9 cellular contexts compared by ENCODE assay signal in genomic region chr12:54984602-54985376, GRCh38. TPM values are rescaled to one million over a fixed set of nuclear protein-coding genes. Genes with fewer than 3 reads are reported as not detected.
DNase-seq lines count a peak whose midpoint lies in the region; ATAC-seq and TF ChIP-seq lines count a peak whose summit lies in the region.
"Had no signal": no experiment of that assay in that cellular context is flagged by ENCODE, and none has a peak within 500 bp of the region (broad histone marks: within the 10 kb centered on the region; RNA-seq: fewer than 3 reads in every experiment).

TSS of gene TESPA1 (minus strand) at chr12:54984762. CDS start at chr12:54974562, 10,200 bp downstream.

- no peaks in the 10 kb centered on the region for H3K36me3 ChIP-seq in upper lobe of right lung

- H3K9me3 Mint-ChIP-seq in natural killer cell: no peaks in the 10 kb centered on the region

- peak within 1 kb of the TSS; percentile 88 to 94 for H3K27ac Mint-ChIP-seq in natural killer cell

- no peak within 1 kb of the TSS for H3K27ac ChIP-seq in upper lobe of right lung

- H3K27me3 Mint-ChIP-seq in natural killer cell (ENCODE audit: low read depth in 2 of 2): no peaks in the 10 kb centered on the region

- no peaks in the 10 kb centered on the region for H3K27me3 ChIP-seq in upper lobe of right lung

- no peak for TF ChIP-seq CTCF in natural killer cell (IDR thresholded peaks at IDR 0.05)
- TF ChIP-seq CTCF in upper lobe of right lung (IDR thresholded peaks at IDR 0.05): no peak

- peak within 1 kb of the TSS; percentile 22 for H3K4me3 ChIP-seq in upper lobe of right lung

- no peaks in the 10 kb centered on the region for H3K36me3 Mint-ChIP-seq in natural killer cell

- peaks cover 57% of the 10 kb centered on the region in 2 donors for H3K4me1 Mint-ChIP-seq in natural killer cell

- peak; percentile 94 for ATAC-seq in GM18511 (IDR thresholded peaks at IDR 0.05; ENCODE audit: unreplicated experiment)
- ATAC-seq in HG02885 (IDR thresholded peaks at IDR 0.05; ENCODE audit: poor library complexity, unreplicated experiment): peak; percentile 89
- ATAC-seq in natural killer cell: peak; percentile 96 to 97 (median 97)
- peak; percentile 95 for ATAC-seq in upper lobe of right lung

- intact Hi-C loops in natural killer cell (cut with micrococcal nuclease): no loop called here
- intact Hi-C loops in upper lobe of right lung (cut with DNase I): no loop called here

- no peaks in the 10 kb centered on the region for H3K4me1 ChIP-seq in upper lobe of right lung

- peak; percentile 78 for DNase-seq in SIG-M5 treated with dmso at 0.1 percent for 504 hours (lab: John Stamatoyannopoulos, UW; ENCODE audit: unreplicated experiment)
- DNase-seq in activated gamma-delta T cell treated with Interleukin-2 at 50 U/mL for 16 hours: peak; percentile 88
- DNase-seq in natural killer cell: peak; percentile 72
- DNase-seq in upper lobe of right lung: peak; percentile 75
- no peak for DNase-seq in NCI-H1694 (lab: John Stamatoyannopoulos, UW)
- DNase-seq in NCI-H345 (lab: John Stamatoyannopoulos, UW): no peak
- DNase-seq: IMR-90 had no signal

- H3K4me3 Mint-ChIP-seq in natural killer cell: peak within 1 kb of the TSS; percentile 92

- H3K9me3 ChIP-seq in upper lobe of right lung: no peaks in the 10 kb centered on the region

RNA-seq across cellular contexts. Expression of gene TESPA1, which starts in this region (rescaled TPM):
- 10 to 100 TPM; 39.9 to 59.6 (median 53.5) TPM for total RNA-seq in natural killer cell
- 6.7 TPM for total RNA-seq in upper lobe of right lung
- total RNA-seq: IMR-90 had no signal

Comparison
In these comparisons a context has a peak if more than half of its experiments do, and no peak if none do; other contexts are left out.
1. DNase-seq: peak in SIG-M5 treated with dmso at 0.1 percent for 504 hours (single experiment), activated gamma-delta T cell treated with Interleukin-2 at 50 U/mL for 16 hours (single experiment), natural killer cell (single experiment) and upper lobe of right lung (single experiment); none in NCI-H1694 (single experiment) and NCI-H345 (single experiment).
2. Peak in every context shown above with its lines, with median percentiles within 50 percentile points of each other: ATAC-seq.